ENCODE assay signal across 8 cellular contexts in genomic region chrX:2608638-2609430, GRCh38.
DNase-seq lines count a peak whose midpoint lies in the region; ATAC-seq and TF ChIP-seq lines count a peak whose summit lies in the region.

No MANE protein-coding gene starts in this region.

- peaks cover 3% of the 10 kb centered on the region for H3K9me3 Mint-ChIP-seq in activated CD8-positive, alpha-beta T cell treated with anti-CD3 and anti-CD28 coated beads for 36 hours
- no peaks in the 10 kb centered on the region for H3K9me3 Mint-ChIP-seq in naive B cell
- H3K9me3 Mint-ChIP-seq in stimulated activated naive B cell treated with anti-CD40 and anti-IgM and Interleukin-4, amounts not matched to agents 10 μg/mL and 1 μg/mL and 100 μg/mL, for 72 hours = peaks cover 1 to 5% of the 10 kb centered on the region in 2 donors

- no peaks in the 10 kb centered on the region for H3K9me3 ChIP-seq in BE2C

- intact Hi-C loops in activated CD8-positive, alpha-beta T cell treated with anti-CD3 and anti-CD28 coated beads for 36 hours (cut with micrococcal nuclease) = no loop called here

- H3K27ac ChIP-seq in epithelial cell of prostate = peak overlapping the region; percentile 70

- no peaks in the 10 kb centered on the region for H3K4me1 ChIP-seq in BE2C

- peaks cover 33% of the 10 kb centered on the region for H3K36me3 Mint-ChIP-seq in activated CD8-positive, alpha-beta T cell treated with anti-CD3 and anti-CD28 coated beads for 36 hours (ENCODE audit: low read depth)
- peaks cover 0 to 14% of the 10 kb centered on the region in 2 donors for H3K36me3 Mint-ChIP-seq in naive B cell
- peaks cover 13 to 26% of the 10 kb centered on the region in 2 donors for H3K36me3 Mint-ChIP-seq in stimulated activated naive B cell treated with anti-CD40 and anti-IgM and Interleukin-4, amounts not matched to agents 10 μg/mL and 1 μg/mL and 100 μg/mL, for 72 hours

- TF ChIP-seq CTCF in BE2C (IDR thresholded peaks at IDR 0.05; ENCODE audit: low read depth, low read length) = no peak
- no peak for TF ChIP-seq CTCF in activated CD8-positive, alpha-beta T cell treated with anti-CD3 and anti-CD28 coated beads for 36 hours (IDR thresholded peaks at IDR 0.05)

- no peaks in the 10 kb centered on the region for H3K27me3 ChIP-seq in BE2C

- peak overlapping the region; percentile 75 for H3K4me3 Mint-ChIP-seq in activated CD8-positive, alpha-beta T cell treated with anti-CD3 and anti-CD28 coated beads for 36 hours
- H3K4me3 Mint-ChIP-seq in naive B cell = peak overlapping the region; percentile 91 to 98 (median 96)
- H3K4me3 Mint-ChIP-seq in stimulated activated naive B cell treated with anti-CD40 and anti-IgM and Interleukin-4, amounts not matched to agents 10 μg/mL and 1 μg/mL and 100 μg/mL, for 72 hours = peak overlapping the region; percentile 84 to 90

- H3K4me1 Mint-ChIP-seq in activated CD8-positive, alpha-beta T cell treated with anti-CD3 and anti-CD28 coated beads for 36 hours (ENCODE audit: low read depth) = peaks cover 41% of the 10 kb centered on the region
- peaks cover 29 to 52% (median 50%) of the 10 kb centered on the region in 3 donors for H3K4me1 Mint-ChIP-seq in naive B cell
- peaks cover 24 to 54% of the 10 kb centered on the region in 2 donors for H3K4me1 Mint-ChIP-seq in stimulated activated naive B cell treated with anti-CD40 and anti-IgM and Interleukin-4, amounts not matched to agents 10 μg/mL and 1 μg/mL and 100 μg/mL, for 72 hours

- no peak overlapping the region for H3K4me3 ChIP-seq in BE2C (ENCODE audit: low read depth, low read length)

- no peaks in the 10 kb centered on the region for H3K27me3 Mint-ChIP-seq in activated CD8-positive, alpha-beta T cell treated with anti-CD3 and anti-CD28 coated beads for 36 hours
- no peaks in the 10 kb centered on the region for H3K27me3 Mint-ChIP-seq in naive B cell
- H3K27me3 Mint-ChIP-seq in stimulated activated naive B cell treated with anti-CD40 and anti-IgM and Interleukin-4, amounts not matched to agents 10 μg/mL and 1 μg/mL and 100 μg/mL, for 72 hours = no peaks in the 10 kb centered on the region

- no peaks in the 10 kb centered on the region for H3K36me3 ChIP-seq in BE2C

- DNase-seq in BE2C (peak; percentile 9), HK-2 (ENCODE audit: unreplicated experiment) (peak; percentile 85), epithelial cell of prostate (ENCODE audit: low read depth, low spot score) (no peak), naive B cell (peak; percentile 84), kidney glomerular epithelial cell (lab: John Stamatoyannopoulos, UW) (no peak)
- DNase-seq in activated CD8-positive, alpha-beta T cell treated with anti-CD3 and anti-CD28 coated beads for 36 hours = peak; percentile 85
- DNase-seq in stimulated activated naive B cell treated with anti-CD40 and anti-IgM and Interleukin-4, amounts not matched to agents 10 μg/mL and 1 μg/mL and 100 μg/mL, for 72 hours = peak; percentile 85

- ATAC-seq in GM19455 (IDR thresholded peaks at IDR 0.05; ENCODE audit: unreplicated experiment) (peak; percentile 93), naive B cell (ENCODE audit: low read depth in 2 of 2) (peak; percentile 92 to 94)
- peak; percentile 94 for ATAC-seq in activated CD8-positive, alpha-beta T cell treated with anti-CD3 and anti-CD28 coated beads for 36 hours
- ATAC-seq in stimulated activated naive B cell treated with anti-CD40 and anti-IgM and Interleukin-4, amounts not matched to agents 10 μg/mL and 1 μg/mL and 100 μg/mL, for 72 hours (replicated peaks) = peak; percentile 93 to 94

- H3K27ac Mint-ChIP-seq in activated CD8-positive, alpha-beta T cell treated with anti-CD3 and anti-CD28 coated beads for 36 hours = peak overlapping the region; percentile 89
- H3K27ac Mint-ChIP-seq in naive B cell = peak overlapping the region; percentile 66 to 91 (median 80)
- H3K27ac Mint-ChIP-seq in stimulated activated naive B cell treated with anti-CD40 and anti-IgM and Interleukin-4, amounts not matched to agents 10 μg/mL and 1 μg/mL and 100 μg/mL, for 72 hours = peak overlapping the region; percentile 75

- CTCF ChIA-PET in activated CD8-positive, alpha-beta T cell treated with anti-CD3 and anti-CD28 coated beads for 36 hours (lab: Charles Lee) = no interaction called here

- POLR2A ChIA-PET in activated CD8-positive, alpha-beta T cell treated with anti-CD3 and anti-CD28 coated beads for 36 hours (lab: Charles Lee) = no interaction called here

Comparison
In these comparisons a context has a peak if more than half of its experiments do, and no peak if none do; other contexts are left out.
1. DNase-seq: peak in BE2C (single experiment), HK-2 (single experiment), activated CD8-positive, alpha-beta T cell treated with anti-CD3 and anti-CD28 coated beads for 36 hours (single experiment), naive B cell (single experiment) and stimulated activated naive B cell treated with anti-CD40 and anti-IgM and Interleukin-4, amounts not matched to agents 10 μg/mL and 1 μg/mL and 100 μg/mL, for 72 hours (single experiment); none in epithelial cell of prostate (single experiment) and kidney glomerular epithelial cell (single experiment).
2. Peak in every context shown above with its lines, with median percentiles within 50 percentile points of each other: ATAC-seq, H3K27ac Mint-ChIP-seq and H3K4me3 Mint-ChIP-seq.